1 cellular context compared by ENCODE assay signal in genomic region chr20:63968928-63969760, GRCh38.
A peak's percentile ranks its signal among the peaks of the same experiment; 100 is the strongest.
TF ChIP-seq lines count a peak whose summit lies in the region.

No MANE protein-coding gene starts in this region.

TF ChIP-seq in HepG2, 621 proteins besides CTCF, POLR2A, EP300 and RAD21 (continued from another document and continues in another):
- TF ChIP-seq, protein P1, sequence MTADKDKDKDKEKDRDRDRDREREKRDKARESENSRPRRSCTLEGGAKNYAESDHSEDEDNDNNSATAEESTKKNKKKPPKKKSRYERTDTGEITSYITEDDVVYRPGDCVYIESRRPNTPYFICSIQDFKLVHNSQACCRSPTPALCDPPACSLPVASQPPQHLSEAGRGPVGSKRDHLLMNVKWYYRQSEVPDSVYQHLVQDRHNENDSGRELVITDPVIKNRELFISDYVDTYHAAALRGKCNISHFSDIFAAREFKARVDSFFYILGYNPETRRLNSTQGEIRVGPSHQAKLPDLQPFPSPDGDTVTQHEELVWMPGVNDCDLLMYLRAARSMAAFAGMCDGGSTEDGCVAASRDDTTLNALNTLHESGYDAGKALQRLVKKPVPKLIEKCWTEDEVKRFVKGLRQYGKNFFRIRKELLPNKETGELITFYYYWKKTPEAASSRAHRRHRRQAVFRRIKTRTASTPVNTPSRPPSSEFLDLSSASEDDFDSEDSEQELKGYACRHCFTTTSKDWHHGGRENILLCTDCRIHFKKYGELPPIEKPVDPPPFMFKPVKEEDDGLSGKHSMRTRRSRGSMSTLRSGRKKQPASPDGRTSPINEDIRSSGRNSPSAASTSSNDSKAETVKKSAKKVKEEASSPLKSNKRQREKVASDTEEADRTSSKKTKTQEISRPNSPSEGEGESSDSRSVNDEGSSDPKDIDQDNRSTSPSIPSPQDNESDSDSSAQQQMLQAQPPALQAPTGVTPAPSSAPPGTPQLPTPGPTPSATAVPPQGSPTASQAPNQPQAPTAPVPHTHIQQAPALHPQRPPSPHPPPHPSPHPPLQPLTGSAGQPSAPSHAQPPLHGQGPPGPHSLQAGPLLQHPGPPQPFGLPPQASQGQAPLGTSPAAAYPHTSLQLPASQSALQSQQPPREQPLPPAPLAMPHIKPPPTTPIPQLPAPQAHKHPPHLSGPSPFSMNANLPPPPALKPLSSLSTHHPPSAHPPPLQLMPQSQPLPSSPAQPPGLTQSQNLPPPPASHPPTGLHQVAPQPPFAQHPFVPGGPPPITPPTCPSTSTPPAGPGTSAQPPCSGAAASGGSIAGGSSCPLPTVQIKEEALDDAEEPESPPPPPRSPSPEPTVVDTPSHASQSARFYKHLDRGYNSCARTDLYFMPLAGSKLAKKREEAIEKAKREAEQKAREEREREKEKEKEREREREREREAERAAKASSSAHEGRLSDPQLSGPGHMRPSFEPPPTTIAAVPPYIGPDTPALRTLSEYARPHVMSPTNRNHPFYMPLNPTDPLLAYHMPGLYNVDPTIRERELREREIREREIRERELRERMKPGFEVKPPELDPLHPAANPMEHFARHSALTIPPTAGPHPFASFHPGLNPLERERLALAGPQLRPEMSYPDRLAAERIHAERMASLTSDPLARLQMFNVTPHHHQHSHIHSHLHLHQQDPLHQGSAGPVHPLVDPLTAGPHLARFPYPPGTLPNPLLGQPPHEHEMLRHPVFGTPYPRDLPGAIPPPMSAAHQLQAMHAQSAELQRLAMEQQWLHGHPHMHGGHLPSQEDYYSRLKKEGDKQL (CRISPR knock-in tag; IDR thresholded peaks at IDR 0.05; ENCODE audit: low read depth) = no peak
- TF ChIP-seq ZSCAN20 (CRISPR knock-in tag; IDR thresholded peaks at IDR 0.05; ENCODE audit: borderline replicate concordance) = 0 out of 2 replicates have a peak, but pooled peaks have one; percentile 48
- TF ChIP-seq TMF1 (CRISPR knock-in tag; IDR thresholded peaks at IDR 0.05; ENCODE audit: low read depth) = peak; percentile 71; the same call in 1 of the 2 replicates
- TF ChIP-seq, protein P2, sequence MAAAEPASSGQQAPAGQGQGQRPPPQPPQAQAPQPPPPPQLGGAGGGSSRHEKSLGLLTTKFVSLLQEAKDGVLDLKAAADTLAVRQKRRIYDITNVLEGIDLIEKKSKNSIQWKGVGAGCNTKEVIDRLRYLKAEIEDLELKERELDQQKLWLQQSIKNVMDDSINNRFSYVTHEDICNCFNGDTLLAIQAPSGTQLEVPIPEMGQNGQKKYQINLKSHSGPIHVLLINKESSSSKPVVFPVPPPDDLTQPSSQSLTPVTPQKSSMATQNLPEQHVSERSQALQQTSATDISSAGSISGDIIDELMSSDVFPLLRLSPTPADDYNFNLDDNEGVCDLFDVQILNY (CRISPR knock-in tag; conservative IDR thresholded peaks at IDR 0.05) = no peak; the same call in 1 of the 2 replicates
- no peak for TF ChIP-seq POLR2AphosphoS2 (IDR thresholded peaks at IDR 0.05; ENCODE audit: low read depth, low read length)
- TF ChIP-seq RFX1 (IDR thresholded peaks at IDR 0.05) = no peak
- TF ChIP-seq POGK (CRISPR knock-in tag; conservative IDR thresholded peaks at IDR 0.05) = 0 out of 2 replicates have a peak, but pooled peaks have one; percentile 46
- TF ChIP-seq U2AF2 (IDR thresholded peaks at IDR 0.05; ENCODE audit: low read depth, low read length) = no peak
- TF ChIP-seq HMG20A (CRISPR knock-in tag; IDR thresholded peaks at IDR 0.05; ENCODE audit: borderline replicate concordance) = peak; percentile 66; the same call in 1 of the 2 replicates
- peak; percentile 55 for TF ChIP-seq HNRNPLL (IDR thresholded peaks at IDR 0.05; ENCODE audit: low read depth, low read length, poor library complexity, severe bottlenecking)
- TF ChIP-seq REXO4 (CRISPR knock-in tag; IDR thresholded peaks at IDR 0.05; ENCODE audit: borderline replicate concordance) = no peak
- TF ChIP-seq ZNF674 (CRISPR knock-in tag; IDR thresholded peaks at IDR 0.05; ENCODE audit: low read depth) = no peak
- TF ChIP-seq, protein P3, sequence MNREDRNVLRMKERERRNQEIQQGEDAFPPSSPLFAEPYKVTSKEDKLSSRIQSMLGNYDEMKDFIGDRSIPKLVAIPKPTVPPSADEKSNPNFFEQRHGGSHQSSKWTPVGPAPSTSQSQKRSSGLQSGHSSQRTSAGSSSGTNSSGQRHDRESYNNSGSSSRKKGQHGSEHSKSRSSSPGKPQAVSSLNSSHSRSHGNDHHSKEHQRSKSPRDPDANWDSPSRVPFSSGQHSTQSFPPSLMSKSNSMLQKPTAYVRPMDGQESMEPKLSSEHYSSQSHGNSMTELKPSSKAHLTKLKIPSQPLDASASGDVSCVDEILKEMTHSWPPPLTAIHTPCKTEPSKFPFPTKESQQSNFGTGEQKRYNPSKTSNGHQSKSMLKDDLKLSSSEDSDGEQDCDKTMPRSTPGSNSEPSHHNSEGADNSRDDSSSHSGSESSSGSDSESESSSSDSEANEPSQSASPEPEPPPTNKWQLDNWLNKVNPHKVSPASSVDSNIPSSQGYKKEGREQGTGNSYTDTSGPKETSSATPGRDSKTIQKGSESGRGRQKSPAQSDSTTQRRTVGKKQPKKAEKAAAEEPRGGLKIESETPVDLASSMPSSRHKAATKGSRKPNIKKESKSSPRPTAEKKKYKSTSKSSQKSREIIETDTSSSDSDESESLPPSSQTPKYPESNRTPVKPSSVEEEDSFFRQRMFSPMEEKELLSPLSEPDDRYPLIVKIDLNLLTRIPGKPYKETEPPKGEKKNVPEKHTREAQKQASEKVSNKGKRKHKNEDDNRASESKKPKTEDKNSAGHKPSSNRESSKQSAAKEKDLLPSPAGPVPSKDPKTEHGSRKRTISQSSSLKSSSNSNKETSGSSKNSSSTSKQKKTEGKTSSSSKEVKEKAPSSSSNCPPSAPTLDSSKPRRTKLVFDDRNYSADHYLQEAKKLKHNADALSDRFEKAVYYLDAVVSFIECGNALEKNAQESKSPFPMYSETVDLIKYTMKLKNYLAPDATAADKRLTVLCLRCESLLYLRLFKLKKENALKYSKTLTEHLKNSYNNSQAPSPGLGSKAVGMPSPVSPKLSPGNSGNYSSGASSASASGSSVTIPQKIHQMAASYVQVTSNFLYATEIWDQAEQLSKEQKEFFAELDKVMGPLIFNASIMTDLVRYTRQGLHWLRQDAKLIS (CRISPR knock-in tag; IDR thresholded peaks at IDR 0.05) = no peak
- no peak for TF ChIP-seq NR1H2 (CRISPR knock-in tag; IDR thresholded peaks at IDR 0.05; ENCODE audit: borderline replicate concordance, low read depth)
- TF ChIP-seq GTF3A (CRISPR knock-in tag; conservative IDR thresholded peaks at IDR 0.05) = no peak
- TF ChIP-seq, protein P4, sequence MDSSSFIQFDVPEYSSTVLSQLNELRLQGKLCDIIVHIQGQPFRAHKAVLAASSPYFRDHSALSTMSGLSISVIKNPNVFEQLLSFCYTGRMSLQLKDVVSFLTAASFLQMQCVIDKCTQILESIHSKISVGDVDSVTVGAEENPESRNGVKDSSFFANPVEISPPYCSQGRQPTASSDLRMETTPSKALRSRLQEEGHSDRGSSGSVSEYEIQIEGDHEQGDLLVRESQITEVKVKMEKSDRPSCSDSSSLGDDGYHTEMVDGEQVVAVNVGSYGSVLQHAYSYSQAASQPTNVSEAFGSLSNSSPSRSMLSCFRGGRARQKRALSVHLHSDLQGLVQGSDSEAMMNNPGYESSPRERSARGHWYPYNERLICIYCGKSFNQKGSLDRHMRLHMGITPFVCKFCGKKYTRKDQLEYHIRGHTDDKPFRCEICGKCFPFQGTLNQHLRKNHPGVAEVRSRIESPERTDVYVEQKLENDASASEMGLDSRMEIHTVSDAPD (CRISPR knock-in tag; IDR thresholded peaks at IDR 0.05) = 0 out of 2 replicates have a peak, but pooled peaks have one; percentile 34
- no peak for TF ChIP-seq ZNF224 (CRISPR knock-in tag; IDR thresholded peaks at IDR 0.05)
- no peak for TF ChIP-seq AKAP8 (CRISPR knock-in tag; IDR thresholded peaks at IDR 0.05)
- peak; percentile 79 for TF ChIP-seq ZFY (CRISPR knock-in tag; IDR thresholded peaks at IDR 0.05)
- TF ChIP-seq ZNF567 (CRISPR knock-in tag; IDR thresholded peaks at IDR 0.05; ENCODE audit: borderline replicate concordance) = peak; percentile 78
- TF ChIP-seq ZNF782 (CRISPR knock-in tag; IDR thresholded peaks at IDR 0.05; ENCODE audit: borderline replicate concordance) = peak; percentile 89
- peak; percentile 82; the same call in 1 of the 2 replicates for TF ChIP-seq ZNF572 (CRISPR knock-in tag; IDR thresholded peaks at IDR 0.05)
- no peak for TF ChIP-seq THYN1 (CRISPR knock-in tag; IDR thresholded peaks at IDR 0.05; ENCODE audit: borderline replicate concordance, low read depth)
- no peak for TF ChIP-seq HNRNPK (IDR thresholded peaks at IDR 0.05; ENCODE audit: low read depth, low read length, poor library complexity, severe bottlenecking)
- TF ChIP-seq NR2C2 (CRISPR knock-in tag; IDR thresholded peaks at IDR 0.05; ENCODE audit: borderline replicate concordance) = peak; percentile 98
- peak; percentile 92 for TF ChIP-seq HIVEP1 (CRISPR knock-in tag; IDR thresholded peaks at IDR 0.05)
- TF ChIP-seq ZNF691 (CRISPR knock-in tag; IDR thresholded peaks at IDR 0.05; ENCODE audit: borderline replicate concordance, low read depth) = peak; percentile 87; the same call in 1 of the 2 replicates
- peak; percentile 93; the same call in 1 of the 2 replicates for TF ChIP-seq ZNF619 (CRISPR knock-in tag; IDR thresholded peaks at IDR 0.05)
- no peak for TF ChIP-seq SCMH1 (CRISPR knock-in tag; IDR thresholded peaks at IDR 0.05; ENCODE audit: borderline replicate concordance)
- TF ChIP-seq ESRRA (CRISPR knock-in tag; IDR thresholded peaks at IDR 0.05; ENCODE audit: low read depth) = peak; percentile 90
- TF ChIP-seq NFATC3 (CRISPR knock-in tag; IDR thresholded peaks at IDR 0.05) = no peak
- TF ChIP-seq, protein P5, sequence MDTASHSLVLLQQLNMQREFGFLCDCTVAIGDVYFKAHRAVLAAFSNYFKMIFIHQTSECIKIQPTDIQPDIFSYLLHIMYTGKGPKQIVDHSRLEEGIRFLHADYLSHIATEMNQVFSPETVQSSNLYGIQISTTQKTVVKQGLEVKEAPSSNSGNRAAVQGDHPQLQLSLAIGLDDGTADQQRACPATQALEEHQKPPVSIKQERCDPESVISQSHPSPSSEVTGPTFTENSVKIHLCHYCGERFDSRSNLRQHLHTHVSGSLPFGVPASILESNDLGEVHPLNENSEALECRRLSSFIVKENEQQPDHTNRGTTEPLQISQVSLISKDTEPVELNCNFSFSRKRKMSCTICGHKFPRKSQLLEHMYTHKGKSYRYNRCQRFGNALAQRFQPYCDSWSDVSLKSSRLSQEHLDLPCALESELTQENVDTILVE (CRISPR knock-in tag; IDR thresholded peaks at IDR 0.05) = no peak
- TF ChIP-seq ZNF10 (CRISPR knock-in tag; IDR thresholded peaks at IDR 0.05; ENCODE audit: borderline replicate concordance, low read depth) = no peak
- no peak for TF ChIP-seq ZSCAN29 (CRISPR knock-in tag; conservative IDR thresholded peaks at IDR 0.05)
- no peak for TF ChIP-seq IKZF4 (CRISPR knock-in tag; IDR thresholded peaks at IDR 0.05; ENCODE audit: borderline replicate concordance, low read depth, not compliant biosample characterization)
- TF ChIP-seq ELF1 (CRISPR knock-in tag; IDR thresholded peaks at IDR 0.05) = no peak; the same call in 1 of the 2 replicates
- no peak; the same call in 1 of the 2 replicates for TF ChIP-seq ZNF678 (CRISPR knock-in tag; IDR thresholded peaks at IDR 0.05)
- 0 out of 2 replicates have a peak, but pooled peaks have one; percentile 3 for TF ChIP-seq RNF2 (conservative IDR thresholded peaks at IDR 0.05; ENCODE audit: low read depth)
- peak; percentile 63; the same call in 1 of the 2 replicates for TF ChIP-seq RFXAP (CRISPR knock-in tag; IDR thresholded peaks at IDR 0.05; ENCODE audit: borderline replicate concordance)
- no peak for TF ChIP-seq KLF15 (CRISPR knock-in tag; IDR thresholded peaks at IDR 0.05; ENCODE audit: borderline replicate concordance)
- TF ChIP-seq, protein P6, sequence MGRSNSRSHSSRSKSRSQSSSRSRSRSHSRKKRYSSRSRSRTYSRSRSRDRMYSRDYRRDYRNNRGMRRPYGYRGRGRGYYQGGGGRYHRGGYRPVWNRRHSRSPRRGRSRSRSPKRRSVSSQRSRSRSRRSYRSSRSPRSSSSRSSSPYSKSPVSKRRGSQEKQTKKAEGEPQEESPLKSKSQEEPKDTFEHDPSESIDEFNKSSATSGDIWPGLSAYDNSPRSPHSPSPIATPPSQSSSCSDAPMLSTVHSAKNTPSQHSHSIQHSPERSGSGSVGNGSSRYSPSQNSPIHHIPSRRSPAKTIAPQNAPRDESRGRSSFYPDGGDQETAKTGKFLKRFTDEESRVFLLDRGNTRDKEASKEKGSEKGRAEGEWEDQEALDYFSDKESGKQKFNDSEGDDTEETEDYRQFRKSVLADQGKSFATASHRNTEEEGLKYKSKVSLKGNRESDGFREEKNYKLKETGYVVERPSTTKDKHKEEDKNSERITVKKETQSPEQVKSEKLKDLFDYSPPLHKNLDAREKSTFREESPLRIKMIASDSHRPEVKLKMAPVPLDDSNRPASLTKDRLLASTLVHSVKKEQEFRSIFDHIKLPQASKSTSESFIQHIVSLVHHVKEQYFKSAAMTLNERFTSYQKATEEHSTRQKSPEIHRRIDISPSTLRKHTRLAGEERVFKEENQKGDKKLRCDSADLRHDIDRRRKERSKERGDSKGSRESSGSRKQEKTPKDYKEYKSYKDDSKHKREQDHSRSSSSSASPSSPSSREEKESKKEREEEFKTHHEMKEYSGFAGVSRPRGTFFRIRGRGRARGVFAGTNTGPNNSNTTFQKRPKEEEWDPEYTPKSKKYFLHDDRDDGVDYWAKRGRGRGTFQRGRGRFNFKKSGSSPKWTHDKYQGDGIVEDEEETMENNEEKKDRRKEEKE (IDR thresholded peaks at IDR 0.05) = no peak
- TF ChIP-seq CEBPG (CRISPR knock-in tag; IDR thresholded peaks at IDR 0.05) = peak; percentile 40; the same call in 1 of the 2 replicates
- TF ChIP-seq, protein P7, sequence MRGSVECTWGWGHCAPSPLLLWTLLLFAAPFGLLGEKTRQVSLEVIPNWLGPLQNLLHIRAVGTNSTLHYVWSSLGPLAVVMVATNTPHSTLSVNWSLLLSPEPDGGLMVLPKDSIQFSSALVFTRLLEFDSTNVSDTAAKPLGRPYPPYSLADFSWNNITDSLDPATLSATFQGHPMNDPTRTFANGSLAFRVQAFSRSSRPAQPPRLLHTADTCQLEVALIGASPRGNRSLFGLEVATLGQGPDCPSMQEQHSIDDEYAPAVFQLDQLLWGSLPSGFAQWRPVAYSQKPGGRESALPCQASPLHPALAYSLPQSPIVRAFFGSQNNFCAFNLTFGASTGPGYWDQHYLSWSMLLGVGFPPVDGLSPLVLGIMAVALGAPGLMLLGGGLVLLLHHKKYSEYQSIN (CRISPR knock-in tag; IDR thresholded peaks at IDR 0.05; ENCODE audit: borderline replicate concordance) = no peak
